21 cellular contexts compared by ENCODE assay signal in genomic region chr11:83864412-83865057, GRCh38.
"Had no signal": no experiment of that assay in that cellular context is flagged by ENCODE, and none has a peak within 500 bp of the region (broad histone marks: within the 10 kb centered on the region; RNA-seq: fewer than 3 reads in every experiment).

No MANE protein-coding gene starts in this region.

- ATAC-seq: activated CD4-positive, alpha-beta T cell treated with anti-CD3 and anti-CD28 coated beads for 36 hours; activated CD8-positive, alpha-beta memory T cell treated with anti-CD3 and anti-CD28 coated beads, Interleukin-2, amount 10 ng/mL, durations not matched to agents 7 days and 5 days; activated CD8-positive, alpha-beta T cell treated with anti-CD3 and anti-CD28 coated beads, Interleukin-2, amount 10 ng/mL, durations not matched to agents 7 days and 5 days; activated naive CD4-positive, alpha-beta T cell treated with anti-CD3 and anti-CD28 coated beads, Interleukin-2, amount 50 U/mL, for 72 hours; right lobe of liver; stimulated activated naive CD8-positive, alpha-beta T cell treated with anti-CD3 and anti-CD28 coated beads, Interleukin-15, Interleukin-2, amounts not matched to agents 100 U/mL and 50 U/mL, for 24 hours had no signal

- H3K4me3 ChIP-seq: coronary artery, left ventricle myocardium inferior, right lobe of liver, testis, transverse colon had no signal

- H3K27ac ChIP-seq: coronary artery, left ventricle myocardium inferior, neutrophil, right lobe of liver, testis, transverse colon had no signal

- H3K4me1 ChIP-seq: left ventricle myocardium inferior, right lobe of liver, testis, transverse colon had no signal

- H3K9me3 ChIP-seq: neutrophil, right lobe of liver, testis, transverse colon had no signal

- H3K36me3 ChIP-seq: left ventricle myocardium inferior, neutrophil, right lobe of liver, transverse colon had no signal

- FAIRE-seq: endothelial cell of umbilical vein had no signal

- H3K27me3 ChIP-seq: neutrophil, right lobe of liver, testis, transverse colon had no signal

- DNase-seq: activated CD4-positive, alpha-beta T cell treated with anti-CD3 and anti-CD28 coated beads for 36 hours; activated CD4-positive, CD25-positive, alpha-beta regulatory T cell; activated CD8-positive, alpha-beta memory T cell treated with anti-CD3 and anti-CD28 coated beads, Interleukin-2, amount 10 ng/mL, durations not matched to agents 7 days and 5 days; activated CD8-positive, alpha-beta T cell treated with anti-CD3 and anti-CD28 coated beads, Interleukin-2, amount 10 ng/mL, durations not matched to agents 7 days and 5 days; activated T-cell treated with anti-CD3 and anti-CD28 coated beads, Interleukin-2, amount 50 U/mL, for 48 hours; aorta; head of caudate nucleus; hippocampal formation; left ventricle myocardium inferior; naive B cell; nephron progenitor cell; right lobe of liver; stimulated activated CD4-positive, alpha-beta T cell treated with anti-CD3 and anti-CD28 coated beads, Interleukin-12 subunit alpha, Interleukin-12 subunit beta, amount 100 ng/mL, for 4 hours; stimulated activated CD4-positive, alpha-beta T cell treated with anti-CD3 and anti-CD28 coated beads, Interleukin-4, amount 100 ng/mL, for 1 hour; stimulated activated naive CD8-positive, alpha-beta T cell treated with anti-CD3 and anti-CD28 coated beads, Interleukin-15, Interleukin-2, amounts not matched to agents 100 U/mL and 50 U/mL, for 24 hours; testis; transverse colon had no signal
